ENCODE assay signal across 19 cellular contexts in the genomic region with DNA sequence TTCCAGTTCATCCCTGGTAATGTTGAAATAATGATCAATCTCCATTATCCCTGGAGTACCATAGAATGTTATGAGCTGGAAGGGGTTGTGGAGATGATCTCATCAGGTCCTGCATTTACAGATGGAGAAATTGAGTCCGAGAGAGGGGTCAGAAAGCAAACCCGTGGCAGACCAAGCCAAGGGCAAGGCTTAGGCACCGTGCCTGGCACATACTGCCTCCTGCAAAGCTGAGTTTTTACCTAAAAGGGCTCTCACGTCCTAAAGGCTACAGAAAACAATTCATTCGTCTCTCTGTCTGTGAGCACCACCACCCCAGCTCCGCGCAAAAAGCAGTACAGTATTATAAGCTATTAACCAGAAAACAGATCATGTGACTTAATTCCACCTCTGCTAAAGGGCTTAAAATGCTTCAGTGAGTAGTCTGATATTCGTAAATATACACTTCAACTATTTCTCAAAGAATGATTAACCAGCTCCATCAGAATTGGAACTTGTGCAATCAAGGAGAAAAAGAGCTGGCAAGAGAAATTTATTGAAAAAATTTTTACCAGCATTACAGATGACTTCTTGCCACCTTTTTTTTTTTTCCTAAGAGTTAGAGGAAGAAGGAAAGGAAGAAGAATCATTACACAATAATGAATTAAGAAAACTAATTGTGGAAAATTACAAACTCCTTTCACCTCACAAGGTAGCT. TPM values are rescaled to one million over a fixed set of nuclear protein-coding genes. Genes with fewer than 3 reads are reported as not detected.
DNase-seq lines count a peak whose midpoint lies in the region; ATAC-seq and TF ChIP-seq lines count a peak whose summit lies in the region.
"Had no signal": no experiment of that assay in that cellular context is flagged by ENCODE, and none has a peak within 500 bp of the region (broad histone marks: within the 10 kb centered on the region; RNA-seq: fewer than 3 reads in every experiment).

No MANE protein-coding gene starts in this region.

- H3K79me1 ChIP-seq in neuronal stem cell (ENCODE audit: low read depth, low read length), result no peaks in the 10 kb centered on the region

- H3K4me3 Mint-ChIP-seq in CD8-positive, alpha-beta memory T cell, result peak overlapping the region in 1 of 7 donors; percentile 52
- H3K4me3 Mint-ChIP-seq: CD14-positive monocyte; stimulated activated effector memory CD8-positive, alpha-beta T cell treated with anti-CD3 and anti-CD28 coated beads, Interleukin-12 subunit alpha, Interleukin-12 subunit beta, amount 100 ng/mL, for 72 hours had no signal

- DNase-seq in NCI-H2227 (lab: John Stamatoyannopoulos, UW; ENCODE audit: unreplicated experiment) (peak; percentile 35), body of pancreas (peak; percentile 27 to 55 (median 40)), kidney glomerular epithelial cell (lab: John Stamatoyannopoulos, UW) (peak; percentile 98), stomach (no peak), neuronal stem cell (ENCODE audit: low spot score) (no peak)
- DNase-seq in activated T-cell treated with anti-CD3 and anti-CD28 coated beads, Interleukin-2, amount 50 U/mL, for 1 hour, result no peak
- DNase-seq in CD8-positive, alpha-beta memory T cell, result no peak
- no peak for DNase-seq in activated CD8-positive, alpha-beta memory T cell treated with anti-CD3 and anti-CD28 coated beads, Interleukin-2, amount 50 U/mL, for 4 hours
- DNase-seq: activated naive CD4-positive, alpha-beta T cell treated with anti-CD3 and anti-CD28 coated beads, Interleukin-2, amount 50 U/mL, for 16 hours; cerebellar nuclear complex; foreskin melanocyte; Kasumi-1; NCI-H2029 treated with DMSO at 0.1 percent for 48 hours; PC-3; stimulated activated CD4-positive, alpha-beta T cell treated with anti-CD3 and anti-CD28 coated beads, Interleukin-2, amount 100 ng/mL, for 24 hours; T-helper 9 cell had no signal

- TF ChIP-seq CTCF in body of pancreas (IDR thresholded peaks at IDR 0.05), result no peak
- no peak for TF ChIP-seq CTCF in stomach (IDR thresholded peaks at IDR 0.05)

- H3K36me3 ChIP-seq in body of pancreas (replicated peaks in 1 of 2; ENCODE audit: insufficient read depth in 1 of 2, low read depth in 2 of 2) (no peaks in the 10 kb centered on the region), stomach (no peaks in the 10 kb centered on the region), neuronal stem cell (replicated peaks in 1 of 2; ENCODE audit: control insufficient read depth in 2 of 2, insufficient read depth in 2 of 2, low read length in 2 of 2) (no peaks in the 10 kb centered on the region)
- H3K36me3 ChIP-seq in CD8-positive, alpha-beta memory T cell (ENCODE audit: insufficient read depth, low read length), result no peaks in the 10 kb centered on the region
- H3K36me3 ChIP-seq: ovary had no signal

- H3K36me3 Mint-ChIP-seq in CD8-positive, alpha-beta memory T cell, result peaks cover 0 to 7% (median 3%) of the 10 kb centered on the region in 3 donors
- H3K36me3 Mint-ChIP-seq: CD14-positive monocyte had no signal

- H2BK5ac ChIP-seq in neuronal stem cell (ENCODE audit: low read length), result no peak overlapping the region

- H2BK12ac ChIP-seq in neuronal stem cell (ENCODE audit: low read length), result no peak overlapping the region

- no peak overlapping the region for H3K14ac ChIP-seq in neuronal stem cell (ENCODE audit: low read length)

- no peaks in the 10 kb centered on the region for H3K9me3 ChIP-seq in body of pancreas
- no peaks in the 10 kb centered on the region for H3K9me3 ChIP-seq in stomach
- no peaks in the 10 kb centered on the region for H3K9me3 ChIP-seq in CD8-positive, alpha-beta memory T cell (ENCODE audit: low read length)
- H3K9me3 ChIP-seq in neuronal stem cell (replicated peaks in 1 of 2; ENCODE audit: control insufficient read depth in 2 of 2, insufficient read depth in 1 of 2, low read depth in 1 of 2, low read length in 2 of 2), result no peaks in the 10 kb centered on the region
- H3K9me3 ChIP-seq: ovary had no signal

- POLR2A ChIA-PET in CD8-positive, alpha-beta memory T cell (lab: Charles Lee), result interaction anchor here (0.6 kb wide), 1 partner anchor 231 kb away, joined by 3 read pairs; a partner anchor contains a TSS

- H3K18ac ChIP-seq in neuronal stem cell (ENCODE audit: low read length), result no peak overlapping the region

- peak; percentile 23 for ATAC-seq in body of pancreas
- ATAC-seq: PC-3; stimulated activated effector memory CD8-positive, alpha-beta T cell treated with anti-CD3 and anti-CD28 coated beads, Interleukin-12 subunit alpha, Interleukin-12 subunit beta, amount 100 ng/mL, for 72 hours had no signal

- H3K27ac ChIP-seq in body of pancreas (peak overlapping the region; percentile 81 to 96 (median 88)), stomach (peak overlapping the region; percentile 84 to 96 (median 94)), neuronal stem cell (replicated peaks; ENCODE audit: low read length) (no peak overlapping the region)
- no peak overlapping the region for H3K27ac ChIP-seq in CD8-positive, alpha-beta memory T cell (ENCODE audit: low read depth, low read length)
- H3K27ac ChIP-seq: ovary had no signal

- TF ChIP-seq POLR2A in body of pancreas (IDR thresholded peaks at IDR 0.05), result peak in 1 of 3 donors; percentile 24
- TF ChIP-seq POLR2A in stomach (IDR thresholded peaks at IDR 0.05), result no peak

- no peak overlapping the region for H2BK15ac ChIP-seq in neuronal stem cell (ENCODE audit: low read length)

- CTCF ChIA-PET in CD8-positive, alpha-beta memory T cell (lab: Charles Lee), result interaction anchor here (2.5 kb wide), 1 partner anchor 21 kb away, joined by 5 read pairs; no protein-coding TSS in a partner anchor

- no peak overlapping the region for H2AK5ac ChIP-seq in neuronal stem cell (ENCODE audit: low read depth, low read length)

- H2BK120ac ChIP-seq in neuronal stem cell (ENCODE audit: low read depth, low read length), result no peak overlapping the region

- 11 to 20% methylated on average over 8 of the region's 8 CpGs for WGBS in body of pancreas, 2 donors
- WGBS in stomach, 5 donors, result 22 to 41% (median 29%) methylated on average over 8 of the region's 8 CpGs
- WGBS in neuronal stem cell (ENCODE audit: extremely low coverage in 2 of 2, insufficient read length in 2 of 2, insufficient replicate concordance in 1 of 2), 2 donors, result no CpG with 5 or more reads among the region's 8 CpGs

- no peak overlapping the region for H3K9ac ChIP-seq in neuronal stem cell (ENCODE audit: low read depth, low read length, poor library complexity)

- TF ChIP-seq EP300 in stomach (IDR thresholded peaks at IDR 0.05), result no peak

- H3K27ac Mint-ChIP-seq in CD8-positive, alpha-beta memory T cell, result peak overlapping the region in 1 of 8 donors; percentile 4
- H3K27ac Mint-ChIP-seq: CD14-positive monocyte; stimulated activated effector memory CD8-positive, alpha-beta T cell treated with anti-CD3 and anti-CD28 coated beads, Interleukin-12 subunit alpha, Interleukin-12 subunit beta, amount 100 ng/mL, for 72 hours had no signal

- H3K4me3 ChIP-seq in body of pancreas (no peak overlapping the region), stomach (no peak overlapping the region), neuronal stem cell (ENCODE audit: low read length in 2 of 2) (no peak overlapping the region)
- H3K4me3 ChIP-seq in CD8-positive, alpha-beta memory T cell (ENCODE audit: low read length), result no peak overlapping the region
- H3K4me3 ChIP-seq: ovary had no signal

- H3K27me3 Mint-ChIP-seq in CD8-positive, alpha-beta memory T cell, result peaks cover 4 to 7% of the 10 kb centered on the region in 2 donors

- H3K23ac ChIP-seq in neuronal stem cell (ENCODE audit: low read depth, low read length, poor library complexity), result no peak overlapping the region

- intact Hi-C loops in body of pancreas (cut with DNase I) (no loop called here), stomach (cut with DNase I; ENCODE audit: low total_unique reads) (no loop called here)

- no peak overlapping the region for H3K4me2 ChIP-seq in neuronal stem cell (ENCODE audit: insufficient read depth, low read length, poor library complexity, severe bottlenecking)

- H3K4me1 Mint-ChIP-seq in CD8-positive, alpha-beta memory T cell, result peaks cover 9 to 16% (median 15%) of the 10 kb centered on the region in 3 donors

- no peak overlapping the region for H2AFZ ChIP-seq in neuronal stem cell (ENCODE audit: low read length)

- H4K8ac ChIP-seq in neuronal stem cell (ENCODE audit: low read depth, low read length), result no peak overlapping the region

- no peak overlapping the region for H4K91ac ChIP-seq in neuronal stem cell (ENCODE audit: low read depth, low read length, poor library complexity)

- H3K9me3 Mint-ChIP-seq in CD8-positive, alpha-beta memory T cell, result no peaks in the 10 kb centered on the region
- H3K9me3 Mint-ChIP-seq: stimulated activated effector memory CD8-positive, alpha-beta T cell treated with anti-CD3 and anti-CD28 coated beads, Interleukin-12 subunit alpha, Interleukin-12 subunit beta, amount 100 ng/mL, for 72 hours had no signal

- H3K4ac ChIP-seq in neuronal stem cell (ENCODE audit: low read length), result no peak overlapping the region

- no peaks in the 10 kb centered on the region for H3K27me3 ChIP-seq in body of pancreas
- no peaks in the 10 kb centered on the region for H3K27me3 ChIP-seq in stomach
- H3K27me3 ChIP-seq in CD8-positive, alpha-beta memory T cell (ENCODE audit: insufficient read depth, low read length, poor library complexity, severe bottlenecking), result no peaks in the 10 kb centered on the region
- H3K27me3 ChIP-seq in neuronal stem cell (ENCODE audit: control insufficient read depth in 3 of 3, insufficient read depth in 3 of 3, low read depth in 1 of 3, low read length in 3 of 3), result no peaks in the 10 kb centered on the region
- H3K27me3 ChIP-seq: ovary had no signal

- H3K4me1 ChIP-seq in body of pancreas, result peaks cover 58% of the 10 kb centered on the region
- peaks cover 36 to 83% (median 53%) of the 10 kb centered on the region in 4 donors for H3K4me1 ChIP-seq in stomach
- H3K4me1 ChIP-seq in CD8-positive, alpha-beta memory T cell (ENCODE audit: insufficient read depth, low read length), result peaks cover 13% of the 10 kb centered on the region
- H3K4me1 ChIP-seq in neuronal stem cell (ENCODE audit: control insufficient read depth in 2 of 2, insufficient read depth in 1 of 2, low read depth in 1 of 2, low read length in 2 of 2), result peaks cover 14 to 25% of the 10 kb centered on the region in 2 donors

RNA-seq across cellular contexts. Expression of a gene that starts 3.4 kb away (rescaled TPM):
- total RNA-seq in body of pancreas, result 1 to 10 TPM; 4.6 to 8.6 TPM
- total RNA-seq in stomach, result 10 to 100 TPM in 4 of 5 donors, 1 to 10 TPM in 1; 5.4 to 69.5 (median 22.6) TPM
- 1 to 10 TPM; 3.2 to 6.0 (median 3.7) TPM for polyA plus RNA-seq in stomach
- total RNA-seq in CD8-positive, alpha-beta memory T cell, result 1 to 10 TPM; 5.5 to 5.6 TPM
- 0.72 TPM for polyA plus RNA-seq in CD8-positive, alpha-beta memory T cell
- 9.2 TPM for polyA plus RNA-seq in neuronal stem cell (2013, experiment 1 of 2)
- 10.3 TPM for polyA plus RNA-seq in neuronal stem cell (2013, experiment 2 of 2)

RNA-seq across cellular contexts. Expression of a gene that starts 36.6 kb away (rescaled TPM):
- total RNA-seq in body of pancreas (1 to 10 TPM; 2.3 to 6.9 TPM), stomach (10 to 100 TPM in 3 of 5 donors, 1 to 10 TPM in 2; 8.1 to 61.1 (median 13.4) TPM)
- polyA plus RNA-seq in stomach, result 1 to 10 TPM; 4.4 to 5.9 (median 5.8) TPM
- not detected for total RNA-seq in CD8-positive, alpha-beta memory T cell
- 1.8 TPM for polyA plus RNA-seq in CD8-positive, alpha-beta memory T cell
- polyA plus RNA-seq in neuronal stem cell (2013, experiment 1 of 2), result 2.5 TPM
- 2.3 TPM for polyA plus RNA-seq in neuronal stem cell (2013, experiment 2 of 2)
- polyA plus RNA-seq: CD14-positive monocyte had no signal

Comparison
In these comparisons a context has a peak if more than half of its experiments do, and no peak if none do; other contexts are left out.
1. DNase-seq: peak in NCI-H2227 (single experiment), body of pancreas (4 of 4) and kidney glomerular epithelial cell (single experiment); none in stomach (single experiment), activated T-cell treated with anti-CD3 and anti-CD28 coated beads, Interleukin-2, amount 50 U/mL, for 1 hour (single experiment), CD8-positive, alpha-beta memory T cell (0 of 5), neuronal stem cell (single experiment) and activated CD8-positive, alpha-beta memory T cell treated with anti-CD3 and anti-CD28 coated beads, Interleukin-2, amount 50 U/mL, for 4 hours (single experiment).
2. H3K27ac ChIP-seq: peak in body of pancreas (4 of 4) and stomach (5 of 5); none in CD8-positive, alpha-beta memory T cell (single experiment) and neuronal stem cell (single experiment).